Comparison of ENCODE assay signal across 19 cellular contexts in genomic region chr10:21208666-21209316, GRCh38.
DNase-seq lines count a peak whose midpoint lies in the region; ATAC-seq, FAIRE-seq and TF ChIP-seq lines count a peak whose summit lies in the region.
"Had no signal": no experiment of that assay in that cellular context is flagged by ENCODE, and none has a peak within 500 bp of the region (broad histone marks: within the 10 kb centered on the region; RNA-seq: fewer than 3 reads in every experiment).

No MANE protein-coding gene starts in this region.

- H3K23ac ChIP-seq in mesendoderm (ENCODE audit: low read length) = no peak overlapping the region

- no peaks in the 10 kb centered on the region for H3K79me1 ChIP-seq in mesendoderm (ENCODE audit: low read length)

- H2AK5ac ChIP-seq in mesendoderm (ENCODE audit: low read length) = no peak overlapping the region

- H3K18ac ChIP-seq in mesendoderm (ENCODE audit: low read length) = no peak overlapping the region

- H4K20me1 ChIP-seq in mammary epithelial cell (ENCODE audit: insufficient read depth, low read length) = no peaks in the 10 kb centered on the region

- intact Hi-C loops in mammary epithelial cell (cut with micrococcal nuclease) (no loop called here), MCF 10A (cut with micrococcal nuclease) (no loop called here), esophagus muscularis mucosa (cut with DNase I) (no loop called here), upper lobe of right lung (cut with DNase I) (no loop called here)

- TF ChIP-seq EP300 in esophagus muscularis mucosa (IDR thresholded peaks at IDR 0.05) = no peak

- no peak for FAIRE-seq in GM12891 (lab: Jason Lieb, UNC)

- no peak overlapping the region for H3K4me3 Mint-ChIP-seq in MCF 10A (ENCODE audit: unreplicated experiment)
- H3K4me3 Mint-ChIP-seq: B cell; CD4-positive, CD25-positive, alpha-beta regulatory T cell; H9; IgD-negative memory B cell had no signal

- H3K4me2 ChIP-seq in mammary epithelial cell (ENCODE audit: insufficient read depth, low read depth, low read length) = no peak overlapping the region
- no peak overlapping the region for H3K4me2 ChIP-seq in mesendoderm (ENCODE audit: low read length)

- H2BK15ac ChIP-seq in mesendoderm (replicated peaks; ENCODE audit: low read depth) = no peak overlapping the region

- no peak overlapping the region for H3K27ac ChIP-seq in mammary epithelial cell (ENCODE audit: insufficient read depth, low read depth, low read length)
- no peak overlapping the region for H3K27ac ChIP-seq in esophagus muscularis mucosa (replicated peaks in 1 of 4)
- H3K27ac ChIP-seq in mesendoderm (ENCODE audit: low read depth, low read length) = no peak overlapping the region
- H3K27ac ChIP-seq in upper lobe of right lung = no peak overlapping the region
- H3K27ac ChIP-seq: 22Rv1 had no signal

- H3K4me3 ChIP-seq in mammary epithelial cell (replicated peaks in 1 of 3; ENCODE audit: insufficient read depth in 1 of 3, low read depth in 2 of 3, low read length in 3 of 3) = no peak overlapping the region
- H3K4me3 ChIP-seq in esophagus muscularis mucosa = no peak overlapping the region
- H3K4me3 ChIP-seq in mesendoderm (ENCODE audit: low read length) = no peak overlapping the region
- no peak overlapping the region for H3K4me3 ChIP-seq in upper lobe of right lung
- no peak overlapping the region for H3K4me3 ChIP-seq in H7 (ENCODE audit: insufficient read depth, low read depth, low read length)

- dilution Hi-C loops in mammary epithelial cell (cut with HindIII; ENCODE audit: low sequenced_read_pairs) = no loop called here

- H4K5ac ChIP-seq in mesendoderm (ENCODE audit: low read length) = no peak overlapping the region

- in situ Hi-C loops in mammary epithelial cell (cut with MboI; ENCODE audit: low sequenced_read_pairs in 2 of 2) = no loop called here

- H3K79me2 ChIP-seq in mammary epithelial cell (ENCODE audit: insufficient read depth, low read length) = no peaks in the 10 kb centered on the region
- H3K79me2 ChIP-seq in mesendoderm (ENCODE audit: control insufficient read depth, insufficient read depth, low read length) = no peaks in the 10 kb centered on the region

- TF ChIP-seq CTCF in mammary epithelial cell (conservative IDR thresholded peaks at IDR 0.05 in 1 of 2, IDR thresholded peaks at IDR 0.05 in 1 of 2; ENCODE audit: extremely low read depth in 1 of 2, insufficient read depth in 1 of 2, low read depth in 1 of 2, low read length in 2 of 2) (no peak), MCF 10A (IDR thresholded peaks at IDR 0.05; ENCODE audit: unreplicated experiment) (no peak), esophagus muscularis mucosa (IDR thresholded peaks at IDR 0.05) (no peak), upper lobe of right lung (IDR thresholded peaks at IDR 0.05) (no peak)

- ATAC-seq in upper lobe of right lung = peak; percentile 88
- ATAC-seq in GM18861 (IDR thresholded peaks at IDR 0.05; ENCODE audit: unreplicated experiment) = no peak

- no peak overlapping the region for H2BK5ac ChIP-seq in mesendoderm (ENCODE audit: low read length)

- peaks cover 9% of the 10 kb centered on the region for H3K9me3 Mint-ChIP-seq in MCF 10A (ENCODE audit: unreplicated experiment)

- H3K36me3 Mint-ChIP-seq in MCF 10A (ENCODE audit: insufficient read depth, unreplicated experiment) = no peaks in the 10 kb centered on the region
- H3K36me3 Mint-ChIP-seq: CD4-positive, CD25-positive, alpha-beta regulatory T cell; IgD-negative memory B cell had no signal

- no peak overlapping the region for H3K56ac ChIP-seq in mesendoderm (ENCODE audit: low read length)

- CTCF ChIA-PET in mammary epithelial cell (lab: Charles Lee; ENCODE audit: low non-redundant PET) (no interaction called here), MCF 10A (lab: Yijun Ruan, JAX) (no interaction called here)

- no peak overlapping the region for H2BK120ac ChIP-seq in mesendoderm (ENCODE audit: low read depth, low read length)

- no peaks in the 10 kb centered on the region for H3K27me3 Mint-ChIP-seq in MCF 10A (ENCODE audit: insufficient read depth, unreplicated experiment)
- H3K27me3 Mint-ChIP-seq: CD4-positive, CD25-positive, alpha-beta regulatory T cell; IgD-negative memory B cell had no signal

- H3K27me3 ChIP-seq in mammary epithelial cell (ENCODE audit: insufficient read depth, low read length) = no peaks in the 10 kb centered on the region
- H3K27me3 ChIP-seq in esophagus muscularis mucosa = peaks cover 0 to 10% (median 0%) of the 10 kb centered on the region in 4 donors
- H3K27me3 ChIP-seq in mesendoderm (ENCODE audit: insufficient read depth, low read length, poor library complexity) = no peaks in the 10 kb centered on the region
- no peaks in the 10 kb centered on the region for H3K27me3 ChIP-seq in upper lobe of right lung
- H3K27me3 ChIP-seq in H7 (ENCODE audit: control insufficient read depth, insufficient read depth, low read length) = no peaks in the 10 kb centered on the region

- H3K4me1 ChIP-seq in mammary epithelial cell (ENCODE audit: insufficient read depth, low read length) = no peaks in the 10 kb centered on the region
- H3K4me1 ChIP-seq in esophagus muscularis mucosa = no peaks in the 10 kb centered on the region
- H3K4me1 ChIP-seq in mesendoderm (ENCODE audit: control insufficient read depth, low read depth, low read length) = no peaks in the 10 kb centered on the region
- H3K4me1 ChIP-seq in upper lobe of right lung = no peaks in the 10 kb centered on the region

- H3K4me1 Mint-ChIP-seq in MCF 10A (ENCODE audit: insufficient read depth, unreplicated experiment) = no peaks in the 10 kb centered on the region
- H3K4me1 Mint-ChIP-seq: B cell; CD4-positive, CD25-positive, alpha-beta regulatory T cell; IgD-negative memory B cell had no signal

- 68% methylated on average over 7 of the region's 7 CpGs for WGBS in mammary epithelial cell (ENCODE audit: low coverage, missing lambda C conversion rate)
- WGBS in esophagus muscularis mucosa = 69% methylated on average over 7 of the region's 7 CpGs
- WGBS in mesendoderm (ENCODE audit: extremely low coverage, insufficient coverage, low lambda C conversion rate) = no CpG with 5 or more reads among the region's 7 CpGs

- DNase-seq in mammary epithelial cell = peak; percentile 19
- no peak for DNase-seq in MCF 10A (ENCODE audit: unreplicated experiment)
- DNase-seq in esophagus muscularis mucosa (ENCODE audit: extremely low spot score) = peak; percentile 66
- peak; percentile 31 for DNase-seq in mesendoderm
- no peak for DNase-seq in upper lobe of right lung
- no peak for DNase-seq in H7
- DNase-seq in GM12891 (ENCODE audit: insufficient read length, low spot score) = no peak
- DNase-seq: Calu3; CD4-positive, CD25-positive, alpha-beta regulatory T cell; DMS53; H9; NCI-H1417; NCI-H187 treated with DMSO at 0.1 percent for 48 hours; NCI-H69; SHP77 treated with DMSO at 0.1 percent for 48 hours had no signal

- no peak for TF ChIP-seq POLR2A in esophagus muscularis mucosa (IDR thresholded peaks at IDR 0.05; ENCODE audit: low read depth)
- no peak for TF ChIP-seq POLR2A in GM12891 (IDR thresholded peaks at IDR 0.05; ENCODE audit: low read depth, low read length)

- H3K4ac ChIP-seq in mesendoderm (ENCODE audit: low read depth, low read length) = no peak overlapping the region

- BruUV-seq in mammary epithelial cell (replicated peaks; lab: Mats Ljungman, UMichigan) (no TSS peak), MCF 10A (replicated peaks; lab: Mats Ljungman, UMichigan) (no TSS peak)

- no peak overlapping the region for H3K9ac ChIP-seq in mammary epithelial cell (ENCODE audit: insufficient read depth, low read length)
- no peak overlapping the region for H3K9ac ChIP-seq in mesendoderm (ENCODE audit: low read length)

- POLR2A ChIA-PET in MCF 10A (lab: Yijun Ruan, JAX) = interaction anchor here (1.4 kb wide), 1 partner anchor 12 kb away, joined by 4 read pairs; no protein-coding TSS in a partner anchor

- H3K36me3 ChIP-seq in mammary epithelial cell (ENCODE audit: insufficient read depth, low read length) = no peaks in the 10 kb centered on the region
- no peaks in the 10 kb centered on the region for H3K36me3 ChIP-seq in esophagus muscularis mucosa
- H3K36me3 ChIP-seq in mesendoderm (ENCODE audit: control insufficient read depth, insufficient read depth, low read length) = no peaks in the 10 kb centered on the region
- no peaks in the 10 kb centered on the region for H3K36me3 ChIP-seq in upper lobe of right lung
- no peaks in the 10 kb centered on the region for H3K36me3 ChIP-seq in H7 (replicated peaks; ENCODE audit: control insufficient read depth, insufficient read depth, low read length)

- H4K8ac ChIP-seq in mesendoderm (ENCODE audit: low read depth, low read length) = no peak overlapping the region

- H3K9me3 ChIP-seq in mammary epithelial cell (replicated peaks; ENCODE audit: insufficient read depth, low read length) = no peaks in the 10 kb centered on the region
- peaks cover 0 to 14% (median 12%) of the 10 kb centered on the region in 4 donors for H3K9me3 ChIP-seq in esophagus muscularis mucosa
- no peaks in the 10 kb centered on the region for H3K9me3 ChIP-seq in upper lobe of right lung

- H2AFZ ChIP-seq in mammary epithelial cell (ENCODE audit: low read depth, low read length) = no peak overlapping the region

- no peak overlapping the region for H3K27ac Mint-ChIP-seq in MCF 10A (ENCODE audit: low read depth, unreplicated experiment)
- H3K27ac Mint-ChIP-seq: B cell; CD4-positive, CD25-positive, alpha-beta regulatory T cell; IgD-negative memory B cell had no signal

TF ChIP-seq in GM12891, 5 proteins besides CTCF, POLR2A, EP300 and RAD21:
- TF ChIP-seq TAF1 (IDR thresholded peaks at IDR 0.05; ENCODE audit: low read depth, low read length) = no peak
- no peak for TF ChIP-seq POLR2AphosphoS5 (IDR thresholded peaks at IDR 0.05; ENCODE audit: low read depth, low read length)
- TF ChIP-seq SPI1 (IDR thresholded peaks at IDR 0.05; ENCODE audit: low read depth, low read length) = no peak

Comparison
In these comparisons a context has a peak if more than half of its experiments do, and no peak if none do; other contexts are left out.
1. DNase-seq: peak in mammary epithelial cell (single experiment), esophagus muscularis mucosa (single experiment) and mesendoderm (single experiment); none in MCF 10A (single experiment), upper lobe of right lung (single experiment), H7 (single experiment) and GM12891 (single experiment).